In the genomic region with DNA sequence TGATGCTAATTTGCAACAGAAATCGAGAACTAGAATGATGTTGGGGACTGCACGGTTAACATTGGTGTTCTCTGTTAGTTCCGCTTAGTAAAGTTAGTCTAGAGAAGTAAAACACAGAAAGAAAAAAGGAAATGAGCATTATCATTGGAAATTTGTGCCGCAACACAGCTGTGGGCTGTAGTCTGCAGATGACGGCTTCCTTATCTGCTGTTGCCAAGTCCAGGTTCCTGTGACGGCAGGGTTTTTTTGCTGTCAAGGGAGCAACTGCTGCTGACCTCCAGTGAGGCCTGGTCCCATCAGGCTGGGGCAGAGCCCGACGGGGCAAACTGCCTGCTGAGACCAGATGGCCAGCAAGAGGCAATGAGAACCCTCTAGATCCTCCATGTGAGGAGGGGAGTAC, we compare ENCODE assay signal across 9 cellular contexts. TPM values are rescaled to one million over a fixed set of nuclear protein-coding genes. Genes with fewer than 3 reads are reported as not detected.
A peak's percentile ranks its signal among the peaks of the same experiment; 100 is the strongest.
DNase-seq lines count a peak whose midpoint lies in the region; ATAC-seq and TF ChIP-seq lines count a peak whose summit lies in the region.
"Had no signal": no experiment of that assay in that cellular context is flagged by ENCODE, and none has a peak within 500 bp of the region (broad histone marks: within the 10 kb centered on the region; RNA-seq: fewer than 3 reads in every experiment).

No MANE protein-coding gene starts in this region.

- peak; percentile 57 for DNase-seq in GM12865 (ENCODE audit: low read depth)
- peak; percentile 7 to 14 for DNase-seq in heart right ventricle
- no peak for DNase-seq in kidney glomerular epithelial cell (lab: John Stamatoyannopoulos, UW)
- DNase-seq in GM03348 (ENCODE audit: low spot score), result no peak
- no peak for DNase-seq in NCI-H1417 treated with DMSO at 0.1 percent for 48 hours (lab: John Stamatoyannopoulos, UW)
- DNase-seq in NCI-H146 (lab: John Stamatoyannopoulos, UW), result no peak

- TF ChIP-seq CTCF in GM12865 (IDR thresholded peaks at IDR 0.05; ENCODE audit: insufficient read depth, low read depth, low read length, missing control alignments) (no peak), heart right ventricle (IDR thresholded peaks at IDR 0.05) (no peak)

- ATAC-seq in GM21423 (IDR thresholded peaks at IDR 0.05; ENCODE audit: unreplicated experiment) (peak; percentile 76), HG03442 (IDR thresholded peaks at IDR 0.05; ENCODE audit: unreplicated experiment) (peak; percentile 86), heart right ventricle (peak in 6 of 8 donors; percentile 39 to 79 (median 48))

- intact Hi-C loops in heart right ventricle (cut with DNase I), result loop anchor here in 1 of 10 donors (10.0 kb wide), 1 partner anchor 202 kb away; no protein-coding TSS in a partner anchor

- peaks cover 0 to 33% (median 0%) of the 10 kb centered on the region in 9 donors for H3K36me3 ChIP-seq in heart right ventricle

- H3K27ac ChIP-seq in heart right ventricle, result peak overlapping the region in 3 of 10 donors; percentile 26 to 87 (median 40)

- H3K4me1 ChIP-seq in heart right ventricle, result peaks cover 0 to 15% (median 0%) of the 10 kb centered on the region in 9 donors
- H3K4me1 ChIP-seq: tibial nerve had no signal

- H3K4me3 ChIP-seq in GM12865 (ENCODE audit: low read depth, low read length) (no peak overlapping the region), heart right ventricle (no peak overlapping the region)
- H3K4me3 ChIP-seq: tibial nerve had no signal

- no peaks in the 10 kb centered on the region for H3K27me3 ChIP-seq in heart right ventricle
- H3K27me3 ChIP-seq: tibial nerve had no signal

- no peaks in the 10 kb centered on the region for H3K9me3 ChIP-seq in heart right ventricle
- H3K9me3 ChIP-seq: tibial nerve had no signal

- WGBS in heart right ventricle, 2 donors, result 59 to 69% methylated on average over 8 of the region's 8 CpGs

RNA-seq across cellular contexts. Expression of a gene that starts 38.9 kb away (rescaled TPM):
- under 1 TPM in 8 of 10 donors, not detected in 2; 0.07 to 0.36 (median 0.21) TPM for total RNA-seq in heart right ventricle
- polyA plus RNA-seq in heart right ventricle, result under 1 TPM in 1 of 2 donors, not detected in 1; 0.01 TPM

RNA-seq across cellular contexts. Expression of a gene that starts 52.8 kb away (rescaled TPM):
- 10 to 100 TPM; 44.0 to 70.9 (median 53.5) TPM for total RNA-seq in heart right ventricle
- polyA plus RNA-seq in heart right ventricle, result 10 to 100 TPM; 22.3 to 65.4 TPM

Comparison
In these comparisons a context has a peak if more than half of its experiments do, and no peak if none do; other contexts are left out.
1. DNase-seq: peak in GM12865 (single experiment) and heart right ventricle (2 of 2); none in kidney glomerular epithelial cell (single experiment), GM03348 (single experiment), NCI-H1417 treated with DMSO at 0.1 percent for 48 hours (single experiment) and NCI-H146 (single experiment).
2. Peak in every context shown above with its lines, with median percentiles within 50 percentile points of each other: ATAC-seq.